Comparison of ENCODE assay signal across 28 cellular contexts in the genomic region with DNA sequence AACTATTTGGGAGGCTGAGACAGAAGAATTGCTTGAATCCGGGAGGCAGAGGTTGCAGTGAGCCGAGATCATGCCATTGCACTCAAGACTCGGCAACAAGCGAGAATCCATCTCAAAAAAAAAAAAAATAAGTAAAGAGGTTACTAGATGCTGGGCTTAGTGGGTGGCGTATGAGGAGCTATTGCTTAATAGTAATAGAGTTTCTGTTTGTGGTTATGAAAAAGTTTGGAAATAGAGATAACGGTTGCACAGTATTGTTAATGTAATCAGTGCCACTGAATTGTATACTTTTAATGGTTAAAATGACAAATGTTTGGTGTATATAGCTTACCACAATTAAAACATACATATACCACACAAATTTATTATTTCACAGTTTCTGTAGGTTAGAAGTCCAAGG. TPM values are rescaled to one million over a fixed set of nuclear protein-coding genes. Genes with fewer than 3 reads are reported as not detected.
"Had no signal": no experiment of that assay in that cellular context is flagged by ENCODE, and none has a peak within 500 bp of the region (broad histone marks: within the 10 kb centered on the region; RNA-seq: fewer than 3 reads in every experiment).

No MANE protein-coding gene starts in this region.

- H3K4me1 ChIP-seq: body of pancreas, foreskin keratinocyte, left lung, neural progenitor cell, spleen, vagina had no signal

- H3K36me3 ChIP-seq: left lung, neural progenitor cell, spleen, thoracic aorta, vagina had no signal

- H3K27me3 ChIP-seq: body of pancreas, left lung, neural progenitor cell, spleen, vagina had no signal

- H3K27ac ChIP-seq: body of pancreas, foreskin keratinocyte, left lung, neural progenitor cell, spleen, thoracic aorta, vagina had no signal

- H3K9me3 ChIP-seq: body of pancreas, left lung, spleen, thoracic aorta, vagina had no signal

- ATAC-seq: activated naive CD8-positive, alpha-beta T cell treated with anti-CD3 and anti-CD28 coated beads, Interleukin-2, amount 50 U/mL, for 24 hours; activated T-cell treated with anti-CD3 and anti-CD28 coated beads, Interleukin-2, amount 50 U/mL, for 72 hours; body of pancreas; foreskin keratinocyte; left lung; naive thymus-derived CD8-positive, alpha-beta T cell had no signal

- DNase-seq: activated CD4-positive, alpha-beta memory T cell treated with anti-CD3 and anti-CD28 coated beads, Interleukin-2, amount 10 ng/mL, durations not matched to agents 7 days and 5 days; activated CD4-positive, alpha-beta T cell treated with anti-CD3 and anti-CD28 coated beads for 48 hours; activated CD4-positive, CD25-positive, alpha-beta regulatory T cell; activated gamma-delta T cell; activated naive CD4-positive, alpha-beta T cell treated with anti-CD3 and anti-CD28 coated beads, Interleukin-2, amount 50 U/mL, for 16 hours; activated naive CD8-positive, alpha-beta T cell treated with anti-CD3 and anti-CD28 coated beads, Interleukin-2, amount 50 U/mL, for 24 hours; activated T-cell treated with anti-CD3 and anti-CD28 coated beads, Interleukin-2, amount 50 U/mL, for 72 hours; anterior cingulate cortex; body of pancreas; foreskin keratinocyte; left lung; mammary epithelial cell; naive thymus-derived CD8-positive, alpha-beta T cell; spleen; stimulated activated CD4-positive, alpha-beta T cell treated with anti-CD3 and anti-CD28 coated beads, Interleukin-4, amount 100 ng/mL, for 1 hour; stimulated activated naive CD4-positive, alpha-beta T cell; T1000 had no signal

- H3K4me3 ChIP-seq: body of pancreas, left lung, neural progenitor cell, spleen, thoracic aorta, vagina had no signal

RNA-seq across cellular contexts. Expression of a gene that starts 14.7 kb away (rescaled TPM):
- total RNA-seq: activated T-cell treated with anti-CD3 and anti-CD28 coated beads, Interleukin-2, amount 50 U/mL, for 72 hours; chondrocyte; epithelial cell of proximal tubule; fibroblast of lung; foreskin keratinocyte; kidney epithelial cell; mammary epithelial cell; mesothelial cell of epicardium; naive thymus-derived CD8-positive, alpha-beta T cell; omental fat pad; renal cortical epithelial cell; spleen; thoracic aorta; vagina had no signal

RNA-seq across cellular contexts. Expression of a gene that starts 32.0 kb away (rescaled TPM):
- total RNA-seq: activated CD4-positive, alpha-beta memory T cell treated with anti-CD3 and anti-CD28 coated beads, Interleukin-2, amount 10 ng/mL, durations not matched to agents 7 days and 5 days; activated T-cell treated with anti-CD3 and anti-CD28 coated beads, Interleukin-2, amount 50 U/mL, for 72 hours; body of pancreas; chondrocyte; epithelial cell of proximal tubule; fibroblast of lung; foreskin keratinocyte; kidney epithelial cell; left lung; mammary epithelial cell; mesothelial cell of epicardium; naive thymus-derived CD8-positive, alpha-beta T cell; posterior vena cava; renal cortical epithelial cell; spleen; thoracic aorta; vagina had no signal
